15 cellular contexts compared by ENCODE assay signal in the genomic region with DNA sequence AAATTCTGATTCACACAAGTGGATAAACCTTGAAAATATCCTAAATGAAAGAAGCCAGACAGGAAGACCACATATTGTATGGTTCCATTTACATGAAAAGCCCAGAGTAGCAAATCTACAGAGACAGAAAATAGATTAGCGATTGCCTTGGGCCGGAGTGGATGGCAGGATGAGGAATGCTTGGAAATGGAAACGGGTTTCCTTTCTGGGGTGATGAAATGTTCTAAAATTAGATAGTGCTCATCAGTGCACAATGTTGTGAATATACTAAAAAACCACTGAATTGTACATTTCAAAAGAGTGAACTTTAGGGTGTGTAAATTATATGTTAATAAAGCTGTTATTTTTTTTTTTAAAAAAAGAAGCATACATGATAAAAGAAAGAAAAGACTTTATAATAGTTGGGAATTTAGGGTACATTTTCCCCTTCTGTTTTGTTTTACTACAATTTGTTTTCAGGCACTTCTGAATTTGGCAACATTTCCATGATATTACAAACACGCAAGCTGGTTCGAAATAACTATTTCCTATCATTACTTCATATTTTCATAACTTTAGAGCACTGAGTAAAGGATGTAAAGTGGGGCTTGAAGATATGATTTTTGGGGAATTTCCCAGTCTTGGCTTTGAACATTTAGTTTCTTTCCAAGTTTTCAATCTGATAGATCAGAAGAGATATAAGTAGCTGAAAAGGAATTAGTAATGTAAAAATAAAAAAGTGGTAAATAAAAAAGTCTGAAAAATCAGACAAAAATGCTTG. TPM values are rescaled to one million over a fixed set of nuclear protein-coding genes. Genes with fewer than 3 reads are reported as not detected.
DNase-seq lines count a peak whose midpoint lies in the region; ATAC-seq and TF ChIP-seq lines count a peak whose summit lies in the region.
"Had no signal": no experiment of that assay in that cellular context is flagged by ENCODE, and none has a peak within 500 bp of the region (broad histone marks: within the 10 kb centered on the region; RNA-seq: fewer than 3 reads in every experiment).

No MANE protein-coding gene starts in this region.

- in situ Hi-C loops in GM13977 (cut with MboI; ENCODE audit: low pct_unique_long_range_greater_than_20kb, low sequenced_read_pairs, unreplicated experiment): no loop called here

- DNase-seq in GM03348 (ENCODE audit: low spot score) (peak; percentile 69), left ventricle myocardium inferior (no peak), smooth muscle cell (lab: John Stamatoyannopoulos, UW; ENCODE audit: unreplicated experiment) (no peak), HUDEP-2 (lab: John Stamatoyannopoulos, UW; ENCODE audit: unreplicated experiment in 76 of 76) (no peak), GM13977 (ENCODE audit: low spot score) (no peak), dorsolateral prefrontal cortex (no peak)
- no peak for DNase-seq in central memory CD8-positive, alpha-beta T cell (ENCODE audit: low spot score in 2 of 2)
- DNase-seq: activated CD4-positive, alpha-beta T cell treated with anti-CD3 and anti-CD28 coated beads, Interleukin-2, amount 50 U/mL, for 48 hours; KG1; NCI-H187 treated with DMSO at 0.1 percent for 48 hours; NCI-H524 treated with DMSO at 0.1 percent for 48 hours; stimulated activated CD4-positive, alpha-beta T cell treated with anti-CD3 and anti-CD28 coated beads, Interleukin-2, amount 100 ng/mL, for 24 hours had no signal

- no peak for TF ChIP-seq CTCF in left ventricle myocardium inferior (IDR thresholded peaks at IDR 0.05; ENCODE audit: borderline replicate concordance)
- TF ChIP-seq CTCF in smooth muscle cell (IDR thresholded peaks at IDR 0.05; ENCODE audit: borderline replicate concordance, insufficient read depth, poor library complexity, severe bottlenecking): no peak
- no peak for TF ChIP-seq CTCF in GM13977 (IDR thresholded peaks at IDR 0.05; ENCODE audit: extremely low read depth, insufficient read depth, missing control alignments)
- no peak for TF ChIP-seq CTCF in dorsolateral prefrontal cortex (IDR thresholded peaks at IDR 0.05 in 54 of 56, conservative IDR thresholded peaks at IDR 0.05 in 2 of 56; ENCODE audit: low read depth in 1 of 56, partially characterized antibody in 56 of 56)

- H3K9me3 Mint-ChIP-seq in central memory CD8-positive, alpha-beta T cell: no peaks in the 10 kb centered on the region
- H3K9me3 Mint-ChIP-seq: activated T-helper 2 cell treated with anti-CD3 and anti-CD28 coated beads, Interferon-gamma antibody, Interleukin-2, Interleukin-4, amounts not matched to agents 10 μg/mL and 5 μg/mL and 100 μg/mL, durations not matched to agents 14 hours and 24 hours and 36 hours had no signal

- H3K4me1 ChIP-seq in left ventricle myocardium inferior (peaks cover 11% of the 10 kb centered on the region), smooth muscle cell (ENCODE audit: low read depth) (peaks cover 2% of the 10 kb centered on the region)
- H3K4me1 ChIP-seq: parathyroid adenoma had no signal

- H3K4me3 ChIP-seq in left ventricle myocardium inferior (no peak overlapping the region), smooth muscle cell (no peak overlapping the region), dorsolateral prefrontal cortex (no peak overlapping the region)

- H3K36me3 ChIP-seq in left ventricle myocardium inferior (no peaks in the 10 kb centered on the region), smooth muscle cell (ENCODE audit: low read depth) (no peaks in the 10 kb centered on the region)

- peak overlapping the region; percentile 14 for H3K9ac ChIP-seq in smooth muscle cell (ENCODE audit: low read depth)
- H3K9ac ChIP-seq: parathyroid adenoma had no signal

- H3K79me2 ChIP-seq in smooth muscle cell (ENCODE audit: low read depth): no peaks in the 10 kb centered on the region
- H3K79me2 ChIP-seq: parathyroid adenoma had no signal

- no peaks in the 10 kb centered on the region for H3K36me3 Mint-ChIP-seq in central memory CD8-positive, alpha-beta T cell (ENCODE audit: insufficient read depth)

- H3K27ac ChIP-seq in left ventricle myocardium inferior (replicated peaks): peak overlapping the region; percentile 52
- H3K27ac ChIP-seq in smooth muscle cell (ENCODE audit: low read depth): peak overlapping the region; percentile 54
- H3K27ac ChIP-seq in dorsolateral prefrontal cortex: peak overlapping the region in 6 of 59 donors; percentile 12 to 49 (median 25)
- H3K27ac ChIP-seq: parathyroid adenoma had no signal

- no peaks in the 10 kb centered on the region for H3K4me1 Mint-ChIP-seq in central memory CD8-positive, alpha-beta T cell

- peaks cover 2% of the 10 kb centered on the region for H3K9me3 ChIP-seq in left ventricle myocardium inferior (replicated peaks)
- no peaks in the 10 kb centered on the region for H3K9me3 ChIP-seq in smooth muscle cell (replicated peaks; ENCODE audit: low read depth)

- no peaks in the 10 kb centered on the region for H3K27me3 ChIP-seq in left ventricle myocardium inferior (ENCODE audit: low read depth)
- no peaks in the 10 kb centered on the region for H3K27me3 ChIP-seq in smooth muscle cell (ENCODE audit: low read depth)
- no peaks in the 10 kb centered on the region for H3K27me3 ChIP-seq in dorsolateral prefrontal cortex

- 69% methylated on average over 5 of the region's 5 CpGs for WGBS in smooth muscle cell (ENCODE audit: low lambda C conversion rate)

- H4K20me1 ChIP-seq in smooth muscle cell (ENCODE audit: low read depth): no peaks in the 10 kb centered on the region

- no peak overlapping the region for H2AFZ ChIP-seq in smooth muscle cell (ENCODE audit: low read depth)
- H2AFZ ChIP-seq: parathyroid adenoma had no signal

- H3K27me3 Mint-ChIP-seq in central memory CD8-positive, alpha-beta T cell: peaks cover 16% of the 10 kb centered on the region

- ATAC-seq in central memory CD8-positive, alpha-beta T cell (replicated peaks; ENCODE audit: extremely low read depth, poor library complexity, severe bottlenecking): no peak
- no peak for ATAC-seq in GM21423 (IDR thresholded peaks at IDR 0.05; ENCODE audit: unreplicated experiment)

- peak overlapping the region; percentile 12 for H3K4me2 ChIP-seq in smooth muscle cell

- peaks cover 5% of the 10 kb centered on the region for H3F3A ChIP-seq in smooth muscle cell (ENCODE audit: low read depth)

- H3K4me3 Mint-ChIP-seq in central memory CD8-positive, alpha-beta T cell: no peak overlapping the region

- peak overlapping the region; percentile 41 for H3K27ac Mint-ChIP-seq in central memory CD8-positive, alpha-beta T cell (ENCODE audit: low read depth)
- H3K27ac Mint-ChIP-seq: activated T-helper 2 cell treated with anti-CD3 and anti-CD28 coated beads, Interferon-gamma antibody, Interleukin-2, Interleukin-4, amounts not matched to agents 10 μg/mL and 5 μg/mL and 100 μg/mL, durations not matched to agents 14 hours and 24 hours and 36 hours had no signal

- intact Hi-C loops in left ventricle myocardium inferior (cut with micrococcal nuclease): no loop called here
- intact Hi-C loops in dorsolateral prefrontal cortex (cut with DNase I): no loop called here

RNA-seq across cellular contexts. Expression of a gene that starts 23.9 kb away (rescaled TPM):
- 73.1 TPM for total RNA-seq in left ventricle myocardium inferior
- total RNA-seq in smooth muscle cell: 38.1 and 42.7 TPM in 2 replicates
- 75.4 and 82.9 TPM in 2 replicates for polyA plus RNA-seq in smooth muscle cell
- 10 to 100 TPM; 23.5 to 50.7 (median 34.7) TPM for total RNA-seq in dorsolateral prefrontal cortex

RNA-seq across cellular contexts. Expression of a gene that starts 24.1 kb away (rescaled TPM):
- 12.1 TPM for total RNA-seq in left ventricle myocardium inferior
- 11.5 and 19.0 TPM in 2 replicates for total RNA-seq in smooth muscle cell
- polyA plus RNA-seq in smooth muscle cell: 18.8 and 28.3 TPM in 2 replicates
- total RNA-seq in dorsolateral prefrontal cortex: 10 to 100 TPM; 34.6 to 98.7 (median 58.4) TPM

RNA-seq across cellular contexts. Expression of a gene that starts 31.2 kb away (rescaled TPM):
- total RNA-seq in left ventricle myocardium inferior (28.6 TPM), smooth muscle cell (44.6 and 61.4 TPM in 2 replicates), dorsolateral prefrontal cortex (10 to 100 TPM; 22.4 to 42.3 (median 30.2) TPM)
- polyA plus RNA-seq in smooth muscle cell: 144 and 146 TPM in 2 replicates

RNA-seq across cellular contexts. Expression of a gene that starts 41.0 kb away (rescaled TPM):
- 13.1 TPM for total RNA-seq in left ventricle myocardium inferior
- not detected in 2 replicates for total RNA-seq in smooth muscle cell
- polyA plus RNA-seq in smooth muscle cell: 3.4 and 4.1 TPM in 2 replicates
- 10 to 100 TPM in 13 of 120 experiments, 1 to 10 TPM in 107; 1.2 to 16.5 (median 5.9) TPM for total RNA-seq in dorsolateral prefrontal cortex

RNA-seq across cellular contexts. Expression of a gene that starts 44.5 kb away (rescaled TPM):
- total RNA-seq in left ventricle myocardium inferior (26.2 TPM), smooth muscle cell (0.54 TPM in 1 of 2 replicates, not detected in the other), dorsolateral prefrontal cortex (100 to 1,000 TPM in 3 of 120 experiments, 10 to 100 TPM in 105, 1 to 10 TPM in 12; 6.3 to 175 (median 23.8) TPM)
- polyA plus RNA-seq in smooth muscle cell: 0.09 and 0.69 TPM in 2 replicates
